ENCODE assay signal across 9 cellular contexts in genomic region chr18:48866028-48866733, GRCh38.
DNase-seq lines count a peak whose midpoint lies in the region; ATAC-seq and TF ChIP-seq lines count a peak whose summit lies in the region.
"Had no signal": no experiment of that assay in that cellular context is flagged by ENCODE, and none has a peak within 500 bp of the region (broad histone marks: within the 10 kb centered on the region; RNA-seq: fewer than 3 reads in every experiment).

No MANE protein-coding gene starts in this region.

- H2BK120ac ChIP-seq in mesenchymal stem cell (ENCODE audit: low read depth, low read length): no peak overlapping the region

- H3K4ac ChIP-seq in mesenchymal stem cell (ENCODE audit: low read depth in 1 of 2, low read length in 2 of 2): no peak overlapping the region

- H3K4me1 ChIP-seq in SJCRH30 (peaks cover 8% of the 10 kb centered on the region), spleen (peaks cover 0 to 35% (median 17%) of the 10 kb centered on the region in 6 donors), mesenchymal stem cell (ENCODE audit: control insufficient read depth, insufficient read depth, low read depth, low read length) (peaks cover 27% of the 10 kb centered on the region), esophagus squamous epithelium (peaks cover 0 to 8% (median 0%) of the 10 kb centered on the region in 3 donors)

- ATAC-seq in left cardiac atrium: peak; percentile 61 to 77

- H3K9me3 ChIP-seq in SJCRH30 (replicated peaks) (no peaks in the 10 kb centered on the region), spleen (peaks cover 0 to 11% (median 9%) of the 10 kb centered on the region in 8 donors), mesenchymal stem cell (ENCODE audit: control insufficient read depth, low read length) (peaks cover 3% of the 10 kb centered on the region), esophagus squamous epithelium (peaks cover 0 to 12% (median 3%) of the 10 kb centered on the region in 3 donors)

- H3K9ac ChIP-seq in mesenchymal stem cell (ENCODE audit: low read length): no peak overlapping the region

- H3K4me2 ChIP-seq in mesenchymal stem cell (ENCODE audit: low read length, poor library complexity, severe bottlenecking): no peak overlapping the region

- 48 to 81% (median 54%) methylated on average over 5 to 7 of the region's 7 CpGs for WGBS in spleen, 5 donors
- WGBS in mesenchymal stem cell: 90% methylated on average over 5 of the region's 7 CpGs
- 6 to 33% methylated on average over 3 of the region's 7 CpGs for WGBS in esophagus squamous epithelium, 2 donors

- no peak overlapping the region for H4K8ac ChIP-seq in mesenchymal stem cell (ENCODE audit: low read length)

- no peak overlapping the region for H2BK15ac ChIP-seq in mesenchymal stem cell (ENCODE audit: low read depth, poor library complexity, severe bottlenecking)

- H3K79me1 ChIP-seq in mesenchymal stem cell (replicated peaks; ENCODE audit: low read length, poor library complexity, severe bottlenecking): no peaks in the 10 kb centered on the region

- no peak overlapping the region for H2BK12ac ChIP-seq in mesenchymal stem cell (ENCODE audit: low read length in 2 of 2)

- H3K4me3 ChIP-seq in SJCRH30 (peak overlapping the region; percentile 42), spleen (no peak overlapping the region), mesenchymal stem cell (ENCODE audit: insufficient read depth in 1 of 2, low read depth in 1 of 2, low read length in 2 of 2) (no peak overlapping the region), esophagus squamous epithelium (no peak overlapping the region)

- H3K27me3 ChIP-seq in SJCRH30 (no peaks in the 10 kb centered on the region), spleen (replicated peaks in 1 of 7) (no peaks in the 10 kb centered on the region), mesenchymal stem cell (ENCODE audit: control insufficient read depth in 1 of 2, insufficient read depth in 1 of 2, low read length in 2 of 2) (no peaks in the 10 kb centered on the region), esophagus squamous epithelium (no peaks in the 10 kb centered on the region)

- no peak overlapping the region for H3K14ac ChIP-seq in mesenchymal stem cell (ENCODE audit: low read length in 2 of 2)

- H4K91ac ChIP-seq in mesenchymal stem cell (ENCODE audit: low read length): no peak overlapping the region

- H3K18ac ChIP-seq in mesenchymal stem cell (ENCODE audit: low read depth in 1 of 2, low read length in 2 of 2): no peak overlapping the region

- intact Hi-C loops in left cardiac atrium (cut with DNase I): no loop called here
- intact Hi-C loops in spleen (cut with DNase I; ENCODE audit: low total_unique reads): no loop called here
- intact Hi-C loops in esophagus squamous epithelium (cut with DNase I): no loop called here

- H2AK5ac ChIP-seq in mesenchymal stem cell (ENCODE audit: low read length, severe bottlenecking): no peak overlapping the region

- TF ChIP-seq CTCF in spleen (IDR thresholded peaks at IDR 0.05 in 8 of 11, conservative IDR thresholded peaks at IDR 0.05 in 3 of 11) (no peak), esophagus squamous epithelium (IDR thresholded peaks at IDR 0.05) (no peak)

- H3K36me3 ChIP-seq in SJCRH30: no peaks in the 10 kb centered on the region
- H3K36me3 ChIP-seq in spleen: no peaks in the 10 kb centered on the region
- peaks cover 1 to 18% of the 10 kb centered on the region in 2 experiments for H3K36me3 ChIP-seq in mesenchymal stem cell (ENCODE audit: control insufficient read depth in 1 of 2, insufficient read depth in 2 of 2, low read depth in 1 of 2, low read length in 2 of 2)
- no peaks in the 10 kb centered on the region for H3K36me3 ChIP-seq in esophagus squamous epithelium

- no peak overlapping the region for H3K23ac ChIP-seq in mesenchymal stem cell (ENCODE audit: low read length in 2 of 2)

- DNase-seq in NCI-H1092 (lab: John Stamatoyannopoulos, UW) (peak; percentile 95), SJCRH30 (peak; percentile 80 to 85), left cardiac atrium (peak; percentile 72), spleen (peak; percentile 41), mesenchymal stem cell (no peak), NAMALWA (ENCODE audit: low spot score) (no peak), esophagus squamous epithelium (lab: John Stamatoyannopoulos, UW) (no peak), SK-N-DZ (ENCODE audit: low spot score) (no peak)
- DNase-seq: activated CD4-positive, alpha-beta memory T cell treated with anti-CD3 and anti-CD28 coated beads for 36 hours had no signal

- H2BK5ac ChIP-seq in mesenchymal stem cell (ENCODE audit: low read depth, low read length, poor library complexity, severe bottlenecking): no peak overlapping the region

- peak overlapping the region; percentile 43 for H3K27ac ChIP-seq in SJCRH30
- peak overlapping the region in 1 of 8 donors; percentile 33 for H3K27ac ChIP-seq in spleen
- H3K27ac ChIP-seq in mesenchymal stem cell (ENCODE audit: low read length, poor library complexity, severe bottlenecking): no peak overlapping the region
- H3K27ac ChIP-seq in esophagus squamous epithelium: no peak overlapping the region

- TF ChIP-seq POLR2A in spleen (IDR thresholded peaks at IDR 0.05): no peak
- TF ChIP-seq POLR2A in esophagus squamous epithelium (IDR thresholded peaks at IDR 0.05): no peak

- no peak overlapping the region for H2AFZ ChIP-seq in mesenchymal stem cell (ENCODE audit: low read depth, low read length)

Comparison
In these comparisons a context has a peak if more than half of its experiments do, and no peak if none do; other contexts are left out.
1. DNase-seq: peak in NCI-H1092 (single experiment), SJCRH30 (2 of 2), left cardiac atrium (single experiment) and spleen (single experiment); none in mesenchymal stem cell (single experiment), NAMALWA (single experiment), esophagus squamous epithelium (single experiment) and SK-N-DZ (single experiment).